In genomic region chr1:48405400-48405799, GRCh38 we compare ENCODE assay signal across 17 cellular contexts.
DNase-seq lines count a peak whose midpoint lies in the region; ATAC-seq and TF ChIP-seq lines count a peak whose summit lies in the region.
"Had no signal": no experiment of that assay in that cellular context is flagged by ENCODE, and none has a peak within 500 bp of the region (broad histone marks: within the 10 kb centered on the region; RNA-seq: fewer than 3 reads in every experiment).

No MANE protein-coding gene starts in this region.

- dilution Hi-C loops in IMR-90 (cut with HindIII; ENCODE audit: low sequenced_read_pairs, unreplicated experiment) = no loop called here

- H3K9ac ChIP-seq in IMR-90 (ENCODE audit: low read depth, low read length) = no peak overlapping the region

- no peak overlapping the region for H2AFZ ChIP-seq in IMR-90 (replicated peaks; ENCODE audit: low read length, poor library complexity)

- no peak overlapping the region for H2AK9ac ChIP-seq in IMR-90 (replicated peaks; ENCODE audit: low read depth, low read length, poor library complexity)

- H3K4ac ChIP-seq in IMR-90 (ENCODE audit: low read depth, low read length) = no peak overlapping the region

- H2BK15ac ChIP-seq in IMR-90 (ENCODE audit: low read depth, low read length) = no peak overlapping the region

- DNase-seq in AG09309 (ENCODE audit: low read depth) (peak; percentile 4), IMR-90 (peak; percentile 1), fibroblast of peridontal ligament (ENCODE audit: extremely low read depth) (peak; percentile 63), prostate gland (ENCODE audit: low spot score) (peak; percentile 51), MV-4-11 (lab: John Stamatoyannopoulos, UW) (no peak), NCI-H1930 (lab: John Stamatoyannopoulos, UW) (no peak), GOT3 (lab: John Stamatoyannopoulos, UW) (no peak)
- no peak for DNase-seq in activated naive CD4-positive, alpha-beta T cell treated with anti-CD3 and anti-CD28 coated beads, Interleukin-2, amount 50 U/mL, for 72 hours (ENCODE audit: low spot score in 2 of 2)
- DNase-seq: CD8-positive, alpha-beta T cell; DND-41; H9; Kasumi-1; NCI-H1417 treated with DMSO at 0.1 percent for 48 hours; NCI-H2081; NCI-H524; SIG-M5 had no signal

- no peaks in the 10 kb centered on the region for H3K79me1 ChIP-seq in IMR-90 (ENCODE audit: low read depth in 1 of 2, low read length in 2 of 2)

- H2AK5ac ChIP-seq in IMR-90 (ENCODE audit: low read depth, low read length) = no peak overlapping the region

- TF ChIP-seq POLR2A in IMR-90 (IDR thresholded peaks at IDR 0.05; ENCODE audit: low read depth, low read length) (no peak), prostate gland (IDR thresholded peaks at IDR 0.05) (no peak)

- H3K27me3 ChIP-seq in IMR-90 (ENCODE audit: control insufficient read depth, insufficient read depth, low read length) = no peaks in the 10 kb centered on the region
- no peaks in the 10 kb centered on the region for H3K27me3 ChIP-seq in prostate gland (replicated peaks; ENCODE audit: insufficient read depth)

- peaks cover 5 to 9% of the 10 kb centered on the region in 2 donors for H3K36me3 Mint-ChIP-seq in activated naive CD4-positive, alpha-beta T cell treated with anti-CD3 and anti-CD28 coated beads, Interleukin-2, amount 50 U/mL, for 72 hours
- H3K36me3 Mint-ChIP-seq: CD8-positive, alpha-beta T cell had no signal

- no peak overlapping the region for H2BK20ac ChIP-seq in IMR-90 (ENCODE audit: low read depth, low read length)

- H4K91ac ChIP-seq in IMR-90 (ENCODE audit: insufficient read depth, low read depth, low read length) = no peak overlapping the region

- POLR2A ChIA-PET in IMR-90 (lab: Charles Lee; ENCODE audit: unreplicated experiment) = no interaction called here

- ATAC-seq in IMR-90 (ENCODE audit: low read depth) = no peak
- no peak for ATAC-seq in activated naive CD4-positive, alpha-beta T cell treated with anti-CD3 and anti-CD28 coated beads, Interleukin-2, amount 50 U/mL, for 72 hours
- ATAC-seq: A549; CD8-positive, alpha-beta T cell had no signal

- CTCF ChIA-PET in IMR-90 (lab: Yijun Ruan, JAX) = no interaction called here

- H3K18ac ChIP-seq in IMR-90 (ENCODE audit: low read depth, low read length) = no peak overlapping the region

- BruUV-seq in IMR-90 (replicated peaks; lab: Mats Ljungman, UMichigan) = no TSS peak

- WGBS in IMR-90 (ENCODE audit: extremely low coverage in 2 of 2, insufficient read length in 1 of 2), 2 experiments = no CpG with 5 or more reads among the region's 1 CpG
- WGBS in prostate gland = 41% methylated on average over 1 of the region's 1 CpG

- no peaks in the 10 kb centered on the region for H3K9me3 ChIP-seq in IMR-90 (ENCODE audit: control insufficient read depth, insufficient read depth, low read length)
- no peaks in the 10 kb centered on the region for H3K9me3 ChIP-seq in prostate gland
- H3K9me3 ChIP-seq: A549 had no signal

- H3K4me1 ChIP-seq in IMR-90 (ENCODE audit: control insufficient read depth, insufficient read depth, low read length) = no peaks in the 10 kb centered on the region
- H3K4me1 ChIP-seq in prostate gland (replicated peaks) = no peaks in the 10 kb centered on the region
- H3K4me1 ChIP-seq: A549 had no signal

- in situ Hi-C loops in IMR-90 (cut with MboI; ENCODE audit: low sequenced_read_pairs) = no loop called here

- TF ChIP-seq CTCF in AG09309 (IDR thresholded peaks at IDR 0.05; ENCODE audit: control insufficient read depth, insufficient read depth, low read depth, low read length, missing control alignments) (no peak), IMR-90 (conservative IDR thresholded peaks at IDR 0.05; ENCODE audit: low read depth, low read length) (no peak), prostate gland (IDR thresholded peaks at IDR 0.05) (no peak)

- TF ChIP-seq RAD21 in IMR-90 (IDR thresholded peaks at IDR 0.05; ENCODE audit: low read length) = no peak

- no peak overlapping the region for H3K14ac ChIP-seq in IMR-90 (replicated peaks; ENCODE audit: low read depth, low read length)

- no peak overlapping the region for H4K5ac ChIP-seq in IMR-90 (ENCODE audit: low read depth, low read length)

- no peak overlapping the region for H3K56ac ChIP-seq in IMR-90 (ENCODE audit: extremely low read depth, insufficient read depth, low read length)

- H3K27ac Mint-ChIP-seq in activated naive CD4-positive, alpha-beta T cell treated with anti-CD3 and anti-CD28 coated beads, Interleukin-2, amount 50 U/mL, for 72 hours = no peak overlapping the region
- H3K27ac Mint-ChIP-seq: CD8-positive, alpha-beta T cell; H9 had no signal

- no peaks in the 10 kb centered on the region for H4K20me1 ChIP-seq in IMR-90 (ENCODE audit: insufficient read depth, low read length)

- H3K4me3 ChIP-seq in AG09309 (ENCODE audit: control insufficient read depth, low read depth, low read length) (no peak overlapping the region), IMR-90 (ENCODE audit: insufficient read depth, low read depth, low read length) (no peak overlapping the region), prostate gland (no peak overlapping the region)
- H3K4me3 ChIP-seq: A549 had no signal

- H3K36me3 ChIP-seq in IMR-90 (ENCODE audit: control insufficient read depth, insufficient read depth, low read length) (no peaks in the 10 kb centered on the region), prostate gland (no peaks in the 10 kb centered on the region)

- H2BK5ac ChIP-seq in IMR-90 (ENCODE audit: low read depth, low read length, poor library complexity, severe bottlenecking) = no peak overlapping the region

- H3K4me2 ChIP-seq in IMR-90 (ENCODE audit: low read depth, low read length) = no peak overlapping the region
- H3K4me2 ChIP-seq: A549 had no signal

- no peaks in the 10 kb centered on the region for H3K9me1 ChIP-seq in IMR-90 (ENCODE audit: insufficient read depth, low read length)

- H3K23ac ChIP-seq in IMR-90 (ENCODE audit: low read depth, low read length) = no peak overlapping the region

- intact Hi-C loops in IMR-90 (cut with micrococcal nuclease) (no loop called here), prostate gland (cut with DNase I) (no loop called here)

- no peak overlapping the region for H4K8ac ChIP-seq in IMR-90 (ENCODE audit: low read depth in 2 of 2, low read length in 2 of 2)

- H3K27ac ChIP-seq in IMR-90 (ENCODE audit: insufficient read depth, low read length) = no peak overlapping the region
- H3K27ac ChIP-seq in prostate gland = no peak overlapping the region
- H3K27ac ChIP-seq: A549 had no signal

- no peaks in the 10 kb centered on the region for H3K9me3 Mint-ChIP-seq in activated naive CD4-positive, alpha-beta T cell treated with anti-CD3 and anti-CD28 coated beads, Interleukin-2, amount 50 U/mL, for 72 hours
- H3K9me3 Mint-ChIP-seq: CD8-positive, alpha-beta T cell had no signal

- H2BK120ac ChIP-seq in IMR-90 (ENCODE audit: low read depth, low read length) = no peak overlapping the region

TF ChIP-seq in IMR-90, 13 proteins besides CTCF, POLR2A, EP300 and RAD21:
- TF ChIP-seq USF2 (IDR thresholded peaks at IDR 0.05; ENCODE audit: low read depth, low read length) (no peak), SMC3 (IDR thresholded peaks at IDR 0.05; ENCODE audit: low read depth, low read length) (no peak), RFX5 (IDR thresholded peaks at IDR 0.05; ENCODE audit: low read depth, low read length) (no peak), CHD1 (IDR thresholded peaks at IDR 0.05; ENCODE audit: low read depth, low read length) (no peak), BHLHE40 (IDR thresholded peaks at IDR 0.05; ENCODE audit: low read depth, low read length) (no peak), CEBPB (IDR thresholded peaks at IDR 0.05; ENCODE audit: low read depth, low read length) (no peak), NFE2L2 (IDR thresholded peaks at IDR 0.05; ENCODE audit: low read depth, low read length) (no peak), MXI1 (IDR thresholded peaks at IDR 0.05; ENCODE audit: borderline replicate concordance, low read depth, low read length) (no peak), RCOR1 (IDR thresholded peaks at IDR 0.05; ENCODE audit: insufficient replicate concordance, low read length) (no peak), FOS (IDR thresholded peaks at IDR 0.05; ENCODE audit: low read depth, low read length) (no peak), MAZ (IDR thresholded peaks at IDR 0.05; ENCODE audit: borderline replicate concordance, low read depth, low read length) (no peak), MAFK (IDR thresholded peaks at IDR 0.05; ENCODE audit: low read depth, low read length) (no peak)
- TF ChIP-seq, protein P1, sequence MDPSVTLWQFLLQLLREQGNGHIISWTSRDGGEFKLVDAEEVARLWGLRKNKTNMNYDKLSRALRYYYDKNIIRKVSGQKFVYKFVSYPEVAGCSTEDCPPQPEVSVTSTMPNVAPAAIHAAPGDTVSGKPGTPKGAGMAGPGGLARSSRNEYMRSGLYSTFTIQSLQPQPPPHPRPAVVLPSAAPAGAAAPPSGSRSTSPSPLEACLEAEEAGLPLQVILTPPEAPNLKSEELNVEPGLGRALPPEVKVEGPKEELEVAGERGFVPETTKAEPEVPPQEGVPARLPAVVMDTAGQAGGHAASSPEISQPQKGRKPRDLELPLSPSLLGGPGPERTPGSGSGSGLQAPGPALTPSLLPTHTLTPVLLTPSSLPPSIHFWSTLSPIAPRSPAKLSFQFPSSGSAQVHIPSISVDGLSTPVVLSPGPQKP (IDR thresholded peaks at IDR 0.05; ENCODE audit: borderline replicate concordance, low read depth, low read length) = no peak

Comparison
In these comparisons a context has a peak if more than half of its experiments do, and no peak if none do; other contexts are left out.
1. DNase-seq: peak in AG09309 (single experiment), IMR-90 (single experiment), fibroblast of peridontal ligament (single experiment) and prostate gland (single experiment); none in MV-4-11 (single experiment), NCI-H1930 (0 of 2), GOT3 (single experiment) and activated naive CD4-positive, alpha-beta T cell treated with anti-CD3 and anti-CD28 coated beads, Interleukin-2, amount 50 U/mL, for 72 hours (0 of 2).